14 cellular contexts compared by ENCODE assay signal in genomic region chr6:72579865-72580264, GRCh38. TPM values are rescaled to one million over a fixed set of nuclear protein-coding genes. Genes with fewer than 3 reads are reported as not detected.
A peak's percentile ranks its signal among the peaks of the same experiment; 100 is the strongest.
DNase-seq lines count a peak whose midpoint lies in the region; ATAC-seq and TF ChIP-seq lines count a peak whose summit lies in the region.
"Had no signal": no experiment of that assay in that cellular context is flagged by ENCODE, and none has a peak within 500 bp of the region (broad histone marks: within the 10 kb centered on the region; RNA-seq: fewer than 3 reads in every experiment).

No MANE protein-coding gene starts in this region.

- no peak overlapping the region for H3K27ac Mint-ChIP-seq in stimulated activated naive B cell treated with anti-CD40 and anti-IgM and Interleukin-4, amounts not matched to agents 10 μg/mL and 1 μg/mL and 100 μg/mL, for 72 hours
- H3K27ac Mint-ChIP-seq: B cell; dendritic cell treated with granulocyte-macrophage colony-stimulating factor and Interleukin-4, amounts not matched to agents 40 ng/mL and 50 ng/mL, for 4 days; nephron progenitor cell had no signal

- H3K4me3 Mint-ChIP-seq in stimulated activated naive B cell treated with anti-CD40 and anti-IgM and Interleukin-4, amounts not matched to agents 10 μg/mL and 1 μg/mL and 100 μg/mL, for 72 hours = no peak overlapping the region
- H3K4me3 Mint-ChIP-seq: B cell; dendritic cell treated with granulocyte-macrophage colony-stimulating factor and Interleukin-4, amounts not matched to agents 40 ng/mL and 50 ng/mL, for 4 days; nephron progenitor cell had no signal

- H3K4me1 Mint-ChIP-seq in stimulated activated naive B cell treated with anti-CD40 and anti-IgM and Interleukin-4, amounts not matched to agents 10 μg/mL and 1 μg/mL and 100 μg/mL, for 72 hours = peaks cover 0 to 4% of the 10 kb centered on the region in 2 donors
- H3K4me1 Mint-ChIP-seq: B cell, nephron progenitor cell had no signal

- H3K36me3 ChIP-seq in adipocyte (ENCODE audit: control insufficient read depth, insufficient read depth, low read length, severe bottlenecking) = no peaks in the 10 kb centered on the region
- H3K36me3 ChIP-seq in uterus = no peaks in the 10 kb centered on the region

- no peaks in the 10 kb centered on the region for H3K9me3 ChIP-seq in adipocyte (ENCODE audit: control insufficient read depth, low read length)
- no peaks in the 10 kb centered on the region for H3K9me3 ChIP-seq in uterus

- no peak overlapping the region for H3K9ac ChIP-seq in adipocyte (ENCODE audit: low read length)

- H3K4me3 ChIP-seq in adipocyte (ENCODE audit: low read length) (no peak overlapping the region), uterus (no peak overlapping the region)

- intact Hi-C loops in uterus (cut with DNase I; ENCODE audit: low total_unique reads) = no loop called here

- ATAC-seq in GM21381 (IDR thresholded peaks at IDR 0.05; ENCODE audit: unreplicated experiment) (peak; percentile 82), HG03432 (IDR thresholded peaks at IDR 0.05; ENCODE audit: unreplicated experiment) (peak; percentile 70)
- ATAC-seq in stimulated activated naive B cell treated with anti-CD40 and anti-IgM and Interleukin-4, amounts not matched to agents 10 μg/mL and 1 μg/mL and 100 μg/mL, for 72 hours (replicated peaks) = no peak

- peak; percentile 5 for DNase-seq in GM03348 (ENCODE audit: low spot score)
- peak; percentile 21 for DNase-seq in adipocyte (ENCODE audit: low read depth)
- DNase-seq in uterus = no peak
- no peak for DNase-seq in stimulated activated naive B cell treated with anti-CD40 and anti-IgM and Interleukin-4, amounts not matched to agents 10 μg/mL and 1 μg/mL and 100 μg/mL, for 72 hours
- no peak for DNase-seq in 8988T
- DNase-seq in HuH-7 (ENCODE audit: low spot score) = no peak
- DNase-seq: activated CD8-positive, alpha-beta memory T cell treated with anti-CD3 and anti-CD28 coated beads, Interleukin-2, amount 50 U/mL, for 48 hours; nephron progenitor cell; small intestine had no signal

- no peak for TF ChIP-seq POLR2A in uterus (IDR thresholded peaks at IDR 0.05)

- H3K9me3 Mint-ChIP-seq in stimulated activated naive B cell treated with anti-CD40 and anti-IgM and Interleukin-4, amounts not matched to agents 10 μg/mL and 1 μg/mL and 100 μg/mL, for 72 hours = peaks cover 3 to 5% of the 10 kb centered on the region in 2 donors
- H3K9me3 Mint-ChIP-seq: dendritic cell treated with granulocyte-macrophage colony-stimulating factor and Interleukin-4, amounts not matched to agents 40 ng/mL and 50 ng/mL, for 4 days had no signal

- no peaks in the 10 kb centered on the region for H3K36me3 Mint-ChIP-seq in stimulated activated naive B cell treated with anti-CD40 and anti-IgM and Interleukin-4, amounts not matched to agents 10 μg/mL and 1 μg/mL and 100 μg/mL, for 72 hours

- H3K27me3 Mint-ChIP-seq in stimulated activated naive B cell treated with anti-CD40 and anti-IgM and Interleukin-4, amounts not matched to agents 10 μg/mL and 1 μg/mL and 100 μg/mL, for 72 hours = peaks cover 5 to 11% of the 10 kb centered on the region in 2 donors
- H3K27me3 Mint-ChIP-seq: dendritic cell treated with granulocyte-macrophage colony-stimulating factor and Interleukin-4, amounts not matched to agents 40 ng/mL and 50 ng/mL, for 4 days had no signal

- no peak for TF ChIP-seq CTCF in uterus (IDR thresholded peaks at IDR 0.05)

- H3K27ac ChIP-seq in uterus = no peak overlapping the region

- H3K4me1 ChIP-seq in adipocyte (ENCODE audit: control insufficient read depth, insufficient read depth, low read length) (no peaks in the 10 kb centered on the region), uterus (no peaks in the 10 kb centered on the region)

- no peaks in the 10 kb centered on the region for H3K27me3 ChIP-seq in adipocyte (replicated peaks; ENCODE audit: control insufficient read depth, insufficient read depth, low read length)
- no peaks in the 10 kb centered on the region for H3K27me3 ChIP-seq in uterus

RNA-seq across cellular contexts. Expression of gene KCNQ5, which starts 42.0 kb away (rescaled TPM):
- 1 to 10 TPM in 1 of 4 donors, under 1 TPM in 1, not detected in 2; 0.34 to 2.4 TPM for total RNA-seq in uterus
- total RNA-seq: G401 had no signal

Comparison
In these comparisons a context has a peak if more than half of its experiments do, and no peak if none do; other contexts are left out.
1. DNase-seq: peak in GM03348 (single experiment) and adipocyte (single experiment); none in uterus (0 of 2), stimulated activated naive B cell treated with anti-CD40 and anti-IgM and Interleukin-4, amounts not matched to agents 10 μg/mL and 1 μg/mL and 100 μg/mL, for 72 hours (single experiment), 8988T (single experiment) and HuH-7 (single experiment).
2. ATAC-seq: peak in GM21381 (single experiment) and HG03432 (single experiment); none in stimulated activated naive B cell treated with anti-CD40 and anti-IgM and Interleukin-4, amounts not matched to agents 10 μg/mL and 1 μg/mL and 100 μg/mL, for 72 hours (0 of 2).